In the genomic region with DNA sequence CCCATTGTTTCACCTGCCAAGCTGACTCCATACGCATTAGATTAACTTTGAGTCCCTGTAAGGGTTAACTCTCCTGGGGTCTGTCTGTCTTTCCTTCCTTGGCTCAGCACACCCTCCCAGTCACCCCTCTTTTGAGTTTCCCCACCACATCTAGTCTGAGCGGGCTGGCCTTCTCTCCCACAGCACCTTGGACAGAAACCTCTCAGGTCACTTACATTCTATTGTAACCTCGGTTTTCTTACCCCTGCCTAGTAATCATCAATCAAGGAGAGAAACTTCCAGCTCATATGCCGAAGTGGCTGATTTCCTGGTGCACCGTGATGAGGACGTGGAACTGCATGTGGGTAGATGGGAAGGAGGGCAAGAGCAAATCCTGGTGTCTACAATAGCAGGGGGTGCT, we compare ENCODE assay signal across 3 cellular contexts.
A peak's percentile ranks its signal among the peaks of the same experiment; 100 is the strongest.
TF ChIP-seq lines count a peak whose summit lies in the region.

No MANE protein-coding gene starts in this region.

TF ChIP-seq in A549, 52 proteins besides CTCF, POLR2A, EP300 and RAD21:
- TF ChIP-seq MAZ (IDR thresholded peaks at IDR 0.05; ENCODE audit: borderline replicate concordance, low read depth, low read length) (no peak), REST (IDR thresholded peaks at IDR 0.05) (peak; percentile 45; the same call in 1 of the 2 replicates), BHLHE40 (IDR thresholded peaks at IDR 0.05; ENCODE audit: low read depth, low read length) (no peak), PHF8 (IDR thresholded peaks at IDR 0.05; ENCODE audit: borderline replicate concordance, low read depth) (no peak)
TF ChIP-seq in A549: peak in this region for 1.

TF ChIP-seq in HCT116, 20 proteins besides CTCF, POLR2A, EP300 and RAD21:
- 0 out of 2 replicates have a peak, but pooled peaks have one; percentile 2 for TF ChIP-seq REST (IDR thresholded peaks at IDR 0.05; ENCODE audit: low read depth)
- TF ChIP-seq EZH2phosphoT487 (IDR thresholded peaks at IDR 0.05; ENCODE audit: borderline replicate concordance): no peak

TF ChIP-seq in endothelial cell of umbilical vein, 7 proteins besides CTCF, POLR2A, EP300 and RAD21:
- TF ChIP-seq EZH2 (IDR thresholded peaks at IDR 0.05; ENCODE audit: borderline replicate concordance, low read depth, low read length, severe bottlenecking): no peak
- peak; percentile 4 for TF ChIP-seq GATA2 (IDR thresholded peaks at IDR 0.05; ENCODE audit: insufficient read depth, insufficient read length, low read depth, low read length)
